In genomic region chr11:72091292-72091691, GRCh38 we compare ENCODE assay signal across 8 cellular contexts. TPM values are rescaled to one million over a fixed set of nuclear protein-coding genes. Genes with fewer than 3 reads are reported as not detected.
A peak's percentile ranks its signal among the peaks of the same experiment; 100 is the strongest.
DNase-seq lines count a peak whose midpoint lies in the region; ATAC-seq and TF ChIP-seq lines count a peak whose summit lies in the region.

No MANE protein-coding gene starts in this region.

- TF ChIP-seq CTCF in GM06990 (IDR thresholded peaks at IDR 0.05; ENCODE audit: insufficient read depth, low read length, poor library complexity, severe bottlenecking), result peak; percentile 83

- H3K27ac Mint-ChIP-seq in activated naive CD4-positive, alpha-beta T cell treated with anti-CD3 and anti-CD28 coated beads, Interleukin-2, amount 50 U/mL, for 72 hours, result peak overlapping the region in 1 of 2 donors; percentile 13

- no peaks in the 10 kb centered on the region for H3K27me3 ChIP-seq in GM06990 (replicated peaks; ENCODE audit: control insufficient read depth, insufficient read depth, low read length)

- ATAC-seq in activated naive CD4-positive, alpha-beta T cell treated with anti-CD3 and anti-CD28 coated beads, Interleukin-2, amount 50 U/mL, for 72 hours, result peak; percentile 82 to 86
- no peak for ATAC-seq in GM18520 (IDR thresholded peaks at IDR 0.05; ENCODE audit: unreplicated experiment)
- no peak for ATAC-seq in HG02840 (IDR thresholded peaks at IDR 0.05; ENCODE audit: low FRiP score, unreplicated experiment)

- H3K36me3 ChIP-seq in GM06990 (ENCODE audit: control insufficient read depth, insufficient read depth, low read length), result peaks cover 12% of the 10 kb centered on the region

- DNase-seq in GM06990 (ENCODE audit: extremely low read depth, insufficient read length), result peak; percentile 28
- DNase-seq in Jurkat, Clone E6-1 (ENCODE audit: low read depth, low spot score), result peak; percentile 55
- DNase-seq in SKM-1 (lab: John Stamatoyannopoulos, UW; ENCODE audit: unreplicated experiment), result peak; percentile 96
- DNase-seq in activated naive CD4-positive, alpha-beta T cell treated with anti-CD3 and anti-CD28 coated beads, Interleukin-2, amount 50 U/mL, for 72 hours (ENCODE audit: low spot score in 2 of 2), result peak in 1 of 2 donors; percentile 67
- peak; percentile 47 to 91 (median 76) for DNase-seq in head of caudate nucleus
- peak; percentile 89 for DNase-seq in posterior vena cava (ENCODE audit: low spot score)

- intact Hi-C loops in head of caudate nucleus (cut with DNase I) (loop anchor here (5.0 kb wide), 1 partner anchor 64 kb away; no protein-coding TSS in a partner anchor), posterior vena cava (cut with DNase I) (loop anchor here (2.0 to 5.0 kb wide), 2 partner anchors 64 to 66 kb away; no protein-coding TSS in a partner anchor)

- no peak overlapping the region for H3K4me3 ChIP-seq in GM06990 (replicated peaks; ENCODE audit: low read depth, low read length)
- no peak overlapping the region for H3K4me3 ChIP-seq in Jurkat, Clone E6-1 (ENCODE audit: low read length)

- no peaks in the 10 kb centered on the region for H3K36me3 Mint-ChIP-seq in activated naive CD4-positive, alpha-beta T cell treated with anti-CD3 and anti-CD28 coated beads, Interleukin-2, amount 50 U/mL, for 72 hours

- H3K9me3 Mint-ChIP-seq in activated naive CD4-positive, alpha-beta T cell treated with anti-CD3 and anti-CD28 coated beads, Interleukin-2, amount 50 U/mL, for 72 hours, result no peaks in the 10 kb centered on the region

RNA-seq across cellular contexts. Expression of gene LRRC51, which starts 10.6 kb away (rescaled TPM):
- 7.0 TPM for polyA plus RNA-seq in Jurkat, Clone E6-1 (2012; ENCODE audit: insufficient read depth, insufficient read length)
- 1 to 10 TPM; 4.1 to 8.3 TPM for total RNA-seq in activated naive CD4-positive, alpha-beta T cell treated with anti-CD3 and anti-CD28 coated beads, Interleukin-2, amount 50 U/mL, for 72 hours
- 1 to 10 TPM; 6.0 to 6.9 TPM for total RNA-seq in posterior vena cava

RNA-seq across cellular contexts. Expression of gene NUMA1, which starts 10.9 kb away (rescaled TPM):
- polyA plus RNA-seq in Jurkat, Clone E6-1 (2012; ENCODE audit: insufficient read depth, insufficient read length), result 112 TPM
- 100 to 1,000 TPM; 206 to 209 TPM for total RNA-seq in activated naive CD4-positive, alpha-beta T cell treated with anti-CD3 and anti-CD28 coated beads, Interleukin-2, amount 50 U/mL, for 72 hours
- total RNA-seq in posterior vena cava, result 100 to 1,000 TPM; 129 to 143 TPM

RNA-seq across cellular contexts. Expression of gene LAMTOR1, which starts 11.8 kb away (rescaled TPM):
- 109 TPM for polyA plus RNA-seq in Jurkat, Clone E6-1 (2012; ENCODE audit: insufficient read depth, insufficient read length)
- total RNA-seq in activated naive CD4-positive, alpha-beta T cell treated with anti-CD3 and anti-CD28 coated beads, Interleukin-2, amount 50 U/mL, for 72 hours, result 10 to 100 TPM; 40.9 to 60.0 TPM
- 10 to 100 TPM; 63.3 to 73.7 TPM for total RNA-seq in posterior vena cava

RNA-seq across cellular contexts. Expression of gene TOMT, which starts 14.4 kb away (rescaled TPM):
- not detected for polyA plus RNA-seq in Jurkat, Clone E6-1 (2012; ENCODE audit: insufficient read depth, insufficient read length)
- total RNA-seq in activated naive CD4-positive, alpha-beta T cell treated with anti-CD3 and anti-CD28 coated beads, Interleukin-2, amount 50 U/mL, for 72 hours, result not detected
- total RNA-seq in posterior vena cava, result not detected

RNA-seq across cellular contexts. Expression of gene ANAPC15, which starts 21.2 kb away (rescaled TPM):
- 262 TPM for polyA plus RNA-seq in Jurkat, Clone E6-1 (2012; ENCODE audit: insufficient read depth, insufficient read length)
- total RNA-seq in activated naive CD4-positive, alpha-beta T cell treated with anti-CD3 and anti-CD28 coated beads, Interleukin-2, amount 50 U/mL, for 72 hours, result 10 to 100 TPM; 50.5 to 60.1 TPM
- 10 to 100 TPM; 34.6 to 35.8 TPM for total RNA-seq in posterior vena cava

Comparison
In these comparisons a context has a peak if more than half of its experiments do, and no peak if none do; other contexts are left out.
1. ATAC-seq: peak in activated naive CD4-positive, alpha-beta T cell treated with anti-CD3 and anti-CD28 coated beads, Interleukin-2, amount 50 U/mL, for 72 hours (2 of 2); none in GM18520 (single experiment) and HG02840 (single experiment).